ENCODE assay signal across 1 cellular context in genomic region chr9:16120727-16121126, GRCh38.
TF ChIP-seq lines count a peak whose summit lies in the region.

No MANE protein-coding gene starts in this region.

TF ChIP-seq in WTC11, 78 proteins besides CTCF, POLR2A, EP300 and RAD21 (continued from another document):
- TF ChIP-seq MLX (CRISPR knock-in tag; IDR thresholded peaks at IDR 0.05) (no peak), USF1 (CRISPR knock-in tag; IDR thresholded peaks at IDR 0.05) (no peak)
